Comparison of ENCODE assay signal across 8 cellular contexts in the genomic region with DNA sequence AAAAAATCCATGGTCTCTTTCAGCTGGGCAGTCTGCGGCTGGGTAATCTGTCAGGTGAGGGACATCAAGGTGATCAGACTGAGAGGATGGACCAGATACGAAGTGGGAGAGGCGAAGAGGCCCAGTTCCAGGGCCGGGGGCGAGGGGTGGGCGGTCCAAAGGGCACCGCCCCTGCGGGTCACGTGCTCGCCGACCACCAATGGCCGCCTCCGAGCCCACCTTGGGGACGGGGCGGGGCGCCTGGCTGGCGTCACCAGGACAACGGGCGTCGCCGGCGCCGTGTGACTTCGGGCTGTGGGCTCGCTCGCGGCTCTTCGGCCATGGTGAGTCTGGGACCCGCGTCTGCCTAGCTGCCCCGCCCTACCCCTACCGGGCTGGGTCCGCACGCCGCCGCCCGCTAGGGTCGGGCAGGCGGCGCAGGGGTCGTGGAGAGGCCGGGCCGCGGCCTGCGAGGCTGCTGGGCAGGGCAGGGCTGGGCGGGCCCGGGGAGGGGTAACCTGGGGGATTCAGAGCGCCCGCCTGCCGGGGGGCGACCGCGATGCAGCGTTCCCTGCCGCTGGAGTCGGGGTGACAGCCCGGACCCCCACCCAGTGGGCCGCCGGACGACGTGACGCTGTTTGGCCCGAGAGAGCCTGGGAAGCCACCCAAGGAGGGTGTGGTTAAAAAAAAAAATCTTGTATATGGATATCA. TPM values are rescaled to one million over a fixed set of nuclear protein-coding genes. Genes with fewer than 3 reads are reported as not detected.
A peak's percentile ranks its signal among the peaks of the same experiment; 100 is the strongest.
DNase-seq lines count a peak whose midpoint lies in the region; ATAC-seq lines count a peak whose summit lies in the region.

A gene with protein sequence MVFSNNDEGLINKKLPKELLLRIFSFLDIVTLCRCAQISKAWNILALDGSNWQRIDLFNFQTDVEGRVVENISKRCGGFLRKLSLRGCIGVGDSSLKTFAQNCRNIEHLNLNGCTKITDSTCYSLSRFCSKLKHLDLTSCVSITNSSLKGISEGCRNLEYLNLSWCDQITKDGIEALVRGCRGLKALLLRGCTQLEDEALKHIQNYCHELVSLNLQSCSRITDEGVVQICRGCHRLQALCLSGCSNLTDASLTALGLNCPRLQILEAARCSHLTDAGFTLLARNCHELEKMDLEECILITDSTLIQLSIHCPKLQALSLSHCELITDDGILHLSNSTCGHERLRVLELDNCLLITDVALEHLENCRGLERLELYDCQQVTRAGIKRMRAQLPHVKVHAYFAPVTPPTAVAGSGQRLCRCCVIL (plus strand): TSS at position 250 of the 690 bp plus-strand sequence. CDS start 71 bp downstream, at position 321.

- POLR2A ChIA-PET in activated CD4-positive, alpha-beta T cell treated with anti-CD3 and anti-CD28 coated beads for 36 hours (lab: Charles Lee): no interaction called here

- peaks cover 5% of the 10 kb centered on the region for H3K4me1 Mint-ChIP-seq in activated CD4-positive, alpha-beta T cell treated with anti-CD3 and anti-CD28 coated beads for 36 hours

- CTCF ChIA-PET in activated CD4-positive, alpha-beta T cell treated with anti-CD3 and anti-CD28 coated beads for 36 hours (lab: Charles Lee): interaction anchor here (1.8 kb wide), 1 partner anchor 96 kb away, joined by 5 read pairs; no protein-coding TSS in a partner anchor

- intact Hi-C loops in activated CD4-positive, alpha-beta T cell treated with anti-CD3 and anti-CD28 coated beads for 36 hours (cut with DNase I, micrococcal nuclease): no loop called here

- H3K4me3 Mint-ChIP-seq in activated CD4-positive, alpha-beta T cell treated with anti-CD3 and anti-CD28 coated beads for 36 hours: peak within 1 kb of the TSS; percentile 46

- H3K27ac Mint-ChIP-seq in activated CD4-positive, alpha-beta T cell treated with anti-CD3 and anti-CD28 coated beads for 36 hours: no peak within 1 kb of the TSS

- H3K27me3 Mint-ChIP-seq in activated CD4-positive, alpha-beta T cell treated with anti-CD3 and anti-CD28 coated beads for 36 hours: peaks cover 27% of the 10 kb centered on the region

- ATAC-seq in activated CD4-positive, alpha-beta T cell treated with anti-CD3 and anti-CD28 coated beads for 36 hours: peak; percentile 55
- ATAC-seq in HG02798 (IDR thresholded peaks at IDR 0.05; ENCODE audit: poor library complexity, unreplicated experiment) (peak; percentile 88), HG02870 (IDR thresholded peaks at IDR 0.05; ENCODE audit: unreplicated experiment) (no peak)

- peak; percentile 57 for DNase-seq in activated CD4-positive, alpha-beta T cell treated with anti-CD3 and anti-CD28 coated beads for 36 hours
- DNase-seq in activated CD4-positive, alpha-beta T cell treated with anti-CD3 and anti-CD28 coated beads, Interleukin-2, amount 50 U/mL, for 1 hour: no peak
- DNase-seq in NCI-H345 (lab: John Stamatoyannopoulos, UW) (peak; percentile 86), glomerular visceral epithelial cell (ENCODE audit: extremely low spot score) (peak; percentile 80), nucleus accumbens (lab: John Stamatoyannopoulos, UW) (peak in 47 of 56 donors; percentile 2 to 80 (median 45))
- peak; percentile 15 for DNase-seq in activated naive CD4-positive, alpha-beta T cell treated with anti-CD3 and anti-CD28 coated beads, Interleukin-2, amount 50 U/mL, for 16 hours

- H3K36me3 Mint-ChIP-seq in activated CD4-positive, alpha-beta T cell treated with anti-CD3 and anti-CD28 coated beads for 36 hours (ENCODE audit: low read depth): no peaks in the 10 kb centered on the region

- no peaks in the 10 kb centered on the region for H3K9me3 Mint-ChIP-seq in activated CD4-positive, alpha-beta T cell treated with anti-CD3 and anti-CD28 coated beads for 36 hours (ENCODE audit: low read depth)

RNA-seq across cellular contexts. Expression of the gene that starts here (rescaled TPM):
- under 1 TPM in 1 of 2 experiments, not detected in 1; 0.07 TPM for total RNA-seq in activated CD4-positive, alpha-beta T cell treated with anti-CD3 and anti-CD28 coated beads for 36 hours

Comparison
In these comparisons a context has a peak if more than half of its experiments do, and no peak if none do; other contexts are left out.
1. Peak in DNase-seq and ATAC-seq in activated CD4-positive, alpha-beta T cell treated with anti-CD3 and anti-CD28 coated beads for 36 hours; RNA of the gene not detected or under 1 TPM.